Comparison of ENCODE assay signal across 23 cellular contexts in the genomic region with DNA sequence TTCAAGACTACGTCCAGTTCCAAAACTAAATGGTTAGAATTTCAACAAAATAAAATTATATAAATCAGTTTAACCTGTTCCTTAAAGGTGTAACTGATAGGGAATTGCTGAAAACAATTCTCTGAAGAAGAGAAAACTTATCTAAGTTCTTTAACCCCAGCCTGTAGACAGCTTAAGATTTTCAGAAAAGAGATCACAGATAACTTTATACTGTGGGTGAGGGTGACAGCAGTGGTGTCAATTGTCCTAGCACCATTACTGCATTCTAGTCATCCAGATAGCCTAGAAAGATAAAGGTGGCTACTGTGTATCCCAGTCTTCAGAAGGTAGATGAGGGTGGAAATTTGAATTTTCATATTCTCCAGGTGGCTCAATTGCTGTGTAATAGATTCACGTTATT. TPM values are rescaled to one million over a fixed set of nuclear protein-coding genes. Genes with fewer than 3 reads are reported as not detected.
A peak's percentile ranks its signal among the peaks of the same experiment; 100 is the strongest.
DNase-seq lines count a peak whose midpoint lies in the region; ATAC-seq, FAIRE-seq and TF ChIP-seq lines count a peak whose summit lies in the region.
"Had no signal": no experiment of that assay in that cellular context is flagged by ENCODE, and none has a peak within 500 bp of the region (broad histone marks: within the 10 kb centered on the region; RNA-seq: fewer than 3 reads in every experiment).

No MANE protein-coding gene starts in this region.

- H3K36me3 ChIP-seq in HUES64 (ENCODE audit: insufficient read depth, low read length) (peaks cover 38% of the 10 kb centered on the region), iPS-18a (ENCODE audit: control insufficient read depth, low read depth, low read length) (peaks cover 23% of the 10 kb centered on the region)

- POLR2A ChIA-PET in WTC11 (lab: Charles Lee) = no interaction called here

- no peaks in the 10 kb centered on the region for H3K27me3 ChIP-seq in HUES64 (ENCODE audit: insufficient read depth, low read length)
- no peaks in the 10 kb centered on the region for H3K27me3 ChIP-seq in iPS-18a (ENCODE audit: control insufficient read depth, insufficient read depth, low read length)
- H3K27me3 ChIP-seq: BLaER1 had no signal

- DNase-seq in GM19239 (ENCODE audit: insufficient read length, low spot score) (no peak), WTC11 (ENCODE audit: low spot score) (no peak), NOMO-1 (lab: John Stamatoyannopoulos, UW; ENCODE audit: unreplicated experiment in 2 of 2) (no peak), foreskin fibroblast (no peak)
- DNase-seq in stimulated activated CD4-positive, alpha-beta T cell treated with anti-CD3 and anti-CD28 coated beads, Interleukin-2, amount 100 ng/mL, for 24 hours = no peak
- DNase-seq: Caco-2; CD4-positive, CD25-positive, alpha-beta regulatory T cell; CD8-positive, alpha-beta T cell; DMS153; DND-41; GOT3; H7; HCEC 1CT had no signal

- FAIRE-seq in GM19239 (lab: Jason Lieb, UNC) = peak; percentile 49
- FAIRE-seq: A204.1, G401.6, GM12892 had no signal

- no peak for TF ChIP-seq CTCF in WTC11 (IDR thresholded peaks at IDR 0.05)
- TF ChIP-seq CTCF in foreskin fibroblast (IDR thresholded peaks at IDR 0.05; ENCODE audit: low read depth, low read length) = no peak

- H3K4me1 Mint-ChIP-seq in WTC11 = peaks cover 16% of the 10 kb centered on the region
- H3K4me1 Mint-ChIP-seq: B cell had no signal

- H3K9ac ChIP-seq in HUES64 (ENCODE audit: low read depth, low read length) = no peak overlapping the region
- no peak overlapping the region for H3K9ac ChIP-seq in iPS-18a (ENCODE audit: low read length)
- H3K9ac ChIP-seq: BLaER1 had no signal

- H3K9me3 ChIP-seq in HUES64 (ENCODE audit: insufficient read depth, low read depth, low read length) (no peaks in the 10 kb centered on the region), iPS-18a (ENCODE audit: control insufficient read depth, low read depth, low read length) (no peaks in the 10 kb centered on the region)
- H3K9me3 ChIP-seq: BLaER1, Caco-2 had no signal

- no peaks in the 10 kb centered on the region for H3K9me3 Mint-ChIP-seq in WTC11
- H3K9me3 Mint-ChIP-seq: CD4-positive, CD25-positive, alpha-beta regulatory T cell; CD8-positive, alpha-beta T cell had no signal

- H3K4me1 ChIP-seq in HUES64 (ENCODE audit: insufficient read depth, low read length) (peaks cover 8% of the 10 kb centered on the region), iPS-18a (ENCODE audit: control insufficient read depth, low read depth, low read length) (peaks cover 10% of the 10 kb centered on the region)
- H3K4me1 ChIP-seq: Caco-2 had no signal

- 100% methylated on average over 1 of the region's 2 CpGs for WGBS in HUES64

- peaks cover 15% of the 10 kb centered on the region; the same call in 1 of the 2 replicates for H3K36me3 Mint-ChIP-seq in WTC11

- no peak overlapping the region for H3K4me3 Mint-ChIP-seq in WTC11
- H3K4me3 Mint-ChIP-seq: B cell; CD4-positive, CD25-positive, alpha-beta regulatory T cell; CD8-positive, alpha-beta T cell had no signal

- H3K27ac Mint-ChIP-seq in WTC11 = peak overlapping the region; percentile 100; the same call in 1 of the 2 replicates
- H3K27ac Mint-ChIP-seq: B cell; CD4-positive, CD25-positive, alpha-beta regulatory T cell; CD8-positive, alpha-beta T cell had no signal

- H3K27ac ChIP-seq in HUES64 (ENCODE audit: low read depth, low read length) (peak overlapping the region; percentile 35; the same call in 1 of the 2 replicates), iPS-18a (ENCODE audit: low read length) (peak overlapping the region; percentile 46)
- H3K27ac ChIP-seq: 22Rv1, BLaER1, C4-2B had no signal

- H3K4me3 ChIP-seq in HUES64 (ENCODE audit: low read length) = no peak overlapping the region
- H3K4me3 ChIP-seq in iPS-18a (ENCODE audit: low read length) = no peak overlapping the region
- no peak overlapping the region for H3K4me3 ChIP-seq in foreskin fibroblast (ENCODE audit: low read depth in 1 of 2, low read length in 2 of 2)
- H3K4me3 ChIP-seq: BLaER1 had no signal

- CTCF ChIA-PET in WTC11 (lab: Charles Lee) = interaction anchor here (0.6 to 1.4 kb wide), 3 partner anchors 10 to 1268 kb away, joined by 3 to 6 read pairs (median 3); no protein-coding TSS in a partner anchor

- no peaks in the 10 kb centered on the region for H3K27me3 Mint-ChIP-seq in WTC11 (ENCODE audit: low read depth)
- H3K27me3 Mint-ChIP-seq: B cell; CD4-positive, CD25-positive, alpha-beta regulatory T cell had no signal

- ATAC-seq in WTC11 (no peak), GM18511 (IDR thresholded peaks at IDR 0.05; ENCODE audit: unreplicated experiment) (no peak)
- ATAC-seq: CD8-positive, alpha-beta T cell had no signal

TF ChIP-seq in WTC11, 78 proteins besides CTCF, POLR2A, EP300 and RAD21 (continues in another document):
- TF ChIP-seq CREM (CRISPR knock-in tag; IDR thresholded peaks at IDR 0.05) = no peak
- no peak for TF ChIP-seq NR1H2 (CRISPR knock-in tag; IDR thresholded peaks at IDR 0.05)
- TF ChIP-seq E2F4 (CRISPR knock-in tag; IDR thresholded peaks at IDR 0.05; ENCODE audit: borderline replicate concordance, low read depth) = no peak
- TF ChIP-seq EMX1 (CRISPR knock-in tag; IDR thresholded peaks at IDR 0.05) = no peak
- TF ChIP-seq USF1 (CRISPR knock-in tag; IDR thresholded peaks at IDR 0.05) = no peak
- TF ChIP-seq GABPB1 (CRISPR knock-in tag; IDR thresholded peaks at IDR 0.05) = no peak
- TF ChIP-seq, protein P1, sequence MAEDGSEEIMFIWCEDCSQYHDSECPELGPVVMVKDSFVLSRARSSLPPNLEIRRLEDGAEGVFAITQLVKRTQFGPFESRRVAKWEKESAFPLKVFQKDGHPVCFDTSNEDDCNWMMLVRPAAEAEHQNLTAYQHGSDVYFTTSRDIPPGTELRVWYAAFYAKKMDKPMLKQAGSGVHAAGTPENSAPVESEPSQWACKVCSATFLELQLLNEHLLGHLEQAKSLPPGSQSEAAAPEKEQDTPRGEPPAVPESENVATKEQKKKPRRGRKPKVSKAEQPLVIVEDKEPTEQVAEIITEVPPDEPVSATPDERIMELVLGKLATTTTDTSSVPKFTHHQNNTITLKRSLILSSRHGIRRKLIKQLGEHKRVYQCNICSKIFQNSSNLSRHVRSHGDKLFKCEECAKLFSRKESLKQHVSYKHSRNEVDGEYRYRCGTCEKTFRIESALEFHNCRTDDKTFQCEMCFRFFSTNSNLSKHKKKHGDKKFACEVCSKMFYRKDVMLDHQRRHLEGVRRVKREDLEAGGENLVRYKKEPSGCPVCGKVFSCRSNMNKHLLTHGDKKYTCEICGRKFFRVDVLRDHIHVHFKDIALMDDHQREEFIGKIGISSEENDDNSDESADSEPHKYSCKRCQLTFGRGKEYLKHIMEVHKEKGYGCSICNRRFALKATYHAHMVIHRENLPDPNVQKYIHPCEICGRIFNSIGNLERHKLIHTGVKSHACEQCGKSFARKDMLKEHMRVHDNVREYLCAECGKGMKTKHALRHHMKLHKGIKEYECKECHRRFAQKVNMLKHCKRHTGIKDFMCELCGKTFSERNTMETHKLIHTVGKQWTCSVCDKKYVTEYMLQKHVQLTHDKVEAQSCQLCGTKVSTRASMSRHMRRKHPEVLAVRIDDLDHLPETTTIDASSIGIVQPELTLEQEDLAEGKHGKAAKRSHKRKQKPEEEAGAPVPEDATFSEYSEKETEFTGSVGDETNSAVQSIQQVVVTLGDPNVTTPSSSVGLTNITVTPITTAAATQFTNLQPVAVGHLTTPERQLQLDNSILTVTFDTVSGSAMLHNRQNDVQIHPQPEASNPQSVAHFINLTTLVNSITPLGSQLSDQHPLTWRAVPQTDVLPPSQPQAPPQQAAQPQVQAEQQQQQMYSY (CRISPR knock-in tag; IDR thresholded peaks at IDR 0.05) = no peak
- TF ChIP-seq ELF4 (CRISPR knock-in tag; IDR thresholded peaks at IDR 0.05; ENCODE audit: low read depth) = no peak
- TF ChIP-seq ZNF416 (CRISPR knock-in tag; IDR thresholded peaks at IDR 0.05) = no peak
- no peak for TF ChIP-seq RORB (CRISPR knock-in tag; IDR thresholded peaks at IDR 0.05)
- TF ChIP-seq, protein P2, sequence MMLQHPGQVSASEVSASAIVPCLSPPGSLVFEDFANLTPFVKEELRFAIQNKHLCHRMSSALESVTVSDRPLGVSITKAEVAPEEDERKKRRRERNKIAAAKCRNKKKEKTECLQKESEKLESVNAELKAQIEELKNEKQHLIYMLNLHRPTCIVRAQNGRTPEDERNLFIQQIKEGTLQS (CRISPR knock-in tag; conservative IDR thresholded peaks at IDR 0.05) = no peak
- no peak for TF ChIP-seq FOXP4 (CRISPR knock-in tag; IDR thresholded peaks at IDR 0.05)

RNA-seq across cellular contexts. Expression of gene DEGS1, which starts 19.7 kb away (rescaled TPM):
- polyA plus RNA-seq in HUES64 (2013, experiment 1 of 2) = 43.6 TPM
- 44.3 TPM for polyA plus RNA-seq in HUES64 (2013, experiment 2 of 2)
- total RNA-seq in WTC11 (2021) = 30.2 to 31.6 TPM (median 30.7 TPM) in 3 replicates

RNA-seq across cellular contexts. Expression of gene FBXO28, which starts 49.4 kb away (rescaled TPM):
- polyA plus RNA-seq in HUES64 (2013, experiment 1 of 2) = 32.5 TPM
- polyA plus RNA-seq in HUES64 (2013, experiment 2 of 2) = 29.9 TPM
- 32.8 to 36.8 TPM (median 34.1 TPM) in 3 replicates for total RNA-seq in WTC11 (2021)
